In genomic region chr1:27137022-27137542, GRCh38 we compare ENCODE assay signal across 8 cellular contexts. TPM values are rescaled to one million over a fixed set of nuclear protein-coding genes. Genes with fewer than 3 reads are reported as not detected.
A peak's percentile ranks its signal among the peaks of the same experiment; 100 is the strongest.
DNase-seq lines count a peak whose midpoint lies in the region; ATAC-seq and TF ChIP-seq lines count a peak whose summit lies in the region.

No MANE protein-coding gene starts in this region.

- H3K9me3 ChIP-seq in effector memory CD4-positive, alpha-beta T cell (ENCODE audit: control insufficient read depth, low read length), result no peaks in the 10 kb centered on the region

- H3K4me1 Mint-ChIP-seq in activated CD4-positive, alpha-beta T cell treated with anti-CD3 and anti-CD28 coated beads, Interleukin-2, amount 10 ng/mL, durations not matched to agents 7 days and 5 days, result peaks cover 56% of the 10 kb centered on the region

- no peak for TF ChIP-seq CTCF in foreskin fibroblast (IDR thresholded peaks at IDR 0.05; ENCODE audit: low read depth, low read length)

- no peaks in the 10 kb centered on the region for H3K36me3 ChIP-seq in effector memory CD4-positive, alpha-beta T cell (ENCODE audit: control insufficient read depth, insufficient read depth, low read length)

- H3K27me3 ChIP-seq in effector memory CD4-positive, alpha-beta T cell (replicated peaks; ENCODE audit: control insufficient read depth, insufficient read depth, low read length, poor library complexity, severe bottlenecking), result no peaks in the 10 kb centered on the region

- no peaks in the 10 kb centered on the region for H3K27me3 Mint-ChIP-seq in activated CD4-positive, alpha-beta T cell treated with anti-CD3 and anti-CD28 coated beads, Interleukin-2, amount 10 ng/mL, durations not matched to agents 7 days and 5 days

- peak overlapping the region; percentile 35 for H3K4me3 ChIP-seq in effector memory CD4-positive, alpha-beta T cell (ENCODE audit: insufficient read depth, low read depth, low read length, poor library complexity, severe bottlenecking)
- H3K4me3 ChIP-seq in foreskin fibroblast (ENCODE audit: low read depth in 1 of 2, low read length in 2 of 2), result no peak overlapping the region

- H3K4me1 ChIP-seq in effector memory CD4-positive, alpha-beta T cell (ENCODE audit: control insufficient read depth, insufficient read depth, low read length, poor library complexity, severe bottlenecking), result peaks cover 25% of the 10 kb centered on the region

- peak overlapping the region; percentile 79 for H3K4me3 Mint-ChIP-seq in activated CD4-positive, alpha-beta T cell treated with anti-CD3 and anti-CD28 coated beads, Interleukin-2, amount 10 ng/mL, durations not matched to agents 7 days and 5 days

- peaks cover 9% of the 10 kb centered on the region for H3K36me3 Mint-ChIP-seq in activated CD4-positive, alpha-beta T cell treated with anti-CD3 and anti-CD28 coated beads, Interleukin-2, amount 10 ng/mL, durations not matched to agents 7 days and 5 days (ENCODE audit: low read depth)

- POLR2A ChIA-PET in activated CD4-positive, alpha-beta T cell treated with anti-CD3 and anti-CD28 coated beads, Interleukin-2, amount 10 ng/mL, durations not matched to agents 7 days and 5 days (lab: Charles Lee), result interaction anchor here (1.0 to 1.5 kb wide), 2 partner anchors 18 to 25 kb away, joined by 3 to 4 read pairs; partner anchors contain the start of gene SLC9A1

- H3K27ac ChIP-seq in effector memory CD4-positive, alpha-beta T cell (ENCODE audit: insufficient read depth, low read length, poor library complexity, severe bottlenecking), result peak overlapping the region; percentile 82

- ATAC-seq in HG03108 (IDR thresholded peaks at IDR 0.05; ENCODE audit: unreplicated experiment), result no peak
- no peak for ATAC-seq in HG03571 (IDR thresholded peaks at IDR 0.05; ENCODE audit: unreplicated experiment)

- peak overlapping the region; percentile 100 for H3K27ac Mint-ChIP-seq in activated CD4-positive, alpha-beta T cell treated with anti-CD3 and anti-CD28 coated beads, Interleukin-2, amount 10 ng/mL, durations not matched to agents 7 days and 5 days

- no peaks in the 10 kb centered on the region for H3K9me3 Mint-ChIP-seq in activated CD4-positive, alpha-beta T cell treated with anti-CD3 and anti-CD28 coated beads, Interleukin-2, amount 10 ng/mL, durations not matched to agents 7 days and 5 days

- CTCF ChIA-PET in activated CD4-positive, alpha-beta T cell treated with anti-CD3 and anti-CD28 coated beads, Interleukin-2, amount 10 ng/mL, durations not matched to agents 7 days and 5 days (lab: Charles Lee), result interaction anchor here (1.1 to 3.4 kb wide), 2 partner anchors 18 to 92 kb away, joined by 3 to 13 read pairs; partner anchors contain the start of gene SLC9A1

- DNase-seq in CD1c-positive myeloid dendritic cell (ENCODE audit: extremely low spot score), result peak; percentile 81
- DNase-seq in KG1 (lab: John Stamatoyannopoulos, UW), result peak; percentile 58
- DNase-seq in activated CD4-positive, alpha-beta T cell treated with anti-CD3 and anti-CD28 coated beads, Interleukin-2, amount 10 ng/mL, durations not matched to agents 7 days and 5 days, result peak; percentile 89
- peak; percentile 36 to 60 (median 49) for DNase-seq in effector memory CD4-positive, alpha-beta T cell
- DNase-seq in retina, result peak; percentile 35
- DNase-seq in foreskin fibroblast, result no peak

RNA-seq across cellular contexts. Expression of gene SLC9A1, which starts 17.8 kb away (rescaled TPM):
- 10 to 100 TPM; 24.8 to 32.4 TPM for total RNA-seq in activated CD4-positive, alpha-beta T cell treated with anti-CD3 and anti-CD28 coated beads, Interleukin-2, amount 10 ng/mL, durations not matched to agents 7 days and 5 days

Comparison
In these comparisons a context has a peak if more than half of its experiments do, and no peak if none do; other contexts are left out.
1. DNase-seq: peak in CD1c-positive myeloid dendritic cell (single experiment), KG1 (single experiment), activated CD4-positive, alpha-beta T cell treated with anti-CD3 and anti-CD28 coated beads, Interleukin-2, amount 10 ng/mL, durations not matched to agents 7 days and 5 days (single experiment), effector memory CD4-positive, alpha-beta T cell (3 of 3) and retina (single experiment); none in foreskin fibroblast (0 of 2).